In genomic region chr12:32135967-32136366, GRCh38 we compare ENCODE assay signal across 2 cellular contexts.
TF ChIP-seq lines count a peak whose summit lies in the region.

No MANE protein-coding gene starts in this region.

TF ChIP-seq in GM23338, 12 proteins besides CTCF, POLR2A, EP300 and RAD21 (continued from another document):
- no peak for TF ChIP-seq ETS1 (IDR thresholded peaks at IDR 0.05)
- no peak for TF ChIP-seq ZNF331 (CRISPR knock-in tag; IDR thresholded peaks at IDR 0.05; ENCODE audit: low read depth)
- no peak for TF ChIP-seq EZH2phosphoT487 (IDR thresholded peaks at IDR 0.05; ENCODE audit: unreplicated experiment)
- TF ChIP-seq NANOG (IDR thresholded peaks at IDR 0.05; ENCODE audit: borderline replicate concordance) = no peak
- TF ChIP-seq JUNB (IDR thresholded peaks at IDR 0.05; ENCODE audit: unreplicated experiment) = no peak
- TF ChIP-seq REST (IDR thresholded peaks at IDR 0.05; ENCODE audit: unreplicated experiment) = no peak
- no peak for TF ChIP-seq ZNF462 (CRISPR knock-in tag; IDR thresholded peaks at IDR 0.05)
- no peak for TF ChIP-seq STAT1 (IDR thresholded peaks at IDR 0.05; ENCODE audit: unreplicated experiment)
- no peak for TF ChIP-seq EZH2 (IDR thresholded peaks at IDR 0.05; ENCODE audit: low read depth, unreplicated experiment)
- no peak for TF ChIP-seq ZNF114 (CRISPR knock-in tag; IDR thresholded peaks at IDR 0.05)

TF ChIP-seq in WTC11, 78 proteins besides CTCF, POLR2A, EP300 and RAD21:
- TF ChIP-seq PRDM15 (CRISPR knock-in tag; IDR thresholded peaks at IDR 0.05) (no peak), E2F4 (CRISPR knock-in tag; IDR thresholded peaks at IDR 0.05; ENCODE audit: borderline replicate concordance, low read depth) (no peak), OVOL2 (CRISPR knock-in tag; IDR thresholded peaks at IDR 0.05; ENCODE audit: borderline replicate concordance) (no peak), ZNF396 (CRISPR knock-in tag; IDR thresholded peaks at IDR 0.05; ENCODE audit: borderline replicate concordance) (no peak), RORB (CRISPR knock-in tag; IDR thresholded peaks at IDR 0.05) (no peak), FOXP1 (CRISPR knock-in tag; IDR thresholded peaks at IDR 0.05; ENCODE audit: borderline replicate concordance) (no peak), ZNF317 (CRISPR knock-in tag; IDR thresholded peaks at IDR 0.05; ENCODE audit: borderline replicate concordance, low read depth) (no peak), USF2 (CRISPR knock-in tag; IDR thresholded peaks at IDR 0.05) (no peak), E2F1 (CRISPR knock-in tag; IDR thresholded peaks at IDR 0.05) (no peak), ATF3 (CRISPR knock-in tag; conservative IDR thresholded peaks at IDR 0.05) (no peak), ESRRA (CRISPR knock-in tag; IDR thresholded peaks at IDR 0.05; ENCODE audit: borderline replicate concordance) (no peak), ZNF423 (CRISPR knock-in tag; IDR thresholded peaks at IDR 0.05) (no peak), ATF6 (CRISPR knock-in tag; IDR thresholded peaks at IDR 0.05) (no peak), CBFB (CRISPR knock-in tag; IDR thresholded peaks at IDR 0.05; ENCODE audit: low read depth) (no peak), TEAD1 (CRISPR knock-in tag; IDR thresholded peaks at IDR 0.05) (no peak), PRRX2 (CRISPR knock-in tag; IDR thresholded peaks at IDR 0.05) (no peak)
